ENCODE assay signal across 8 cellular contexts in genomic region chr4:184792950-184793555, GRCh38. TPM values are rescaled to one million over a fixed set of nuclear protein-coding genes. Genes with fewer than 3 reads are reported as not detected.
DNase-seq lines count a peak whose midpoint lies in the region; ATAC-seq and TF ChIP-seq lines count a peak whose summit lies in the region.

No MANE protein-coding gene starts in this region.

- no peaks in the 10 kb centered on the region for H3K36me3 ChIP-seq in cardiac muscle cell

- TF ChIP-seq CTCF in AG04450 (IDR thresholded peaks at IDR 0.05; ENCODE audit: low read depth, low read length), result no peak
- no peak for TF ChIP-seq CTCF in cardiac muscle cell (IDR thresholded peaks at IDR 0.05; ENCODE audit: low read depth, low read length)
- TF ChIP-seq CTCF in GM13976 (IDR thresholded peaks at IDR 0.05; ENCODE audit: borderline replicate concordance, control extremely low read depth, extremely low read depth, insufficient read depth, missing control alignments), result no peak

- H3K27me3 ChIP-seq in AG04450 (ENCODE audit: control insufficient read depth, insufficient read depth, low read length), result no peaks in the 10 kb centered on the region
- H3K27me3 ChIP-seq in cardiac muscle cell, result no peaks in the 10 kb centered on the region

- CTCF ChIA-PET in AG04450 (lab: Charles Lee), result interaction anchor here (0.9 to 2.2 kb wide), 5 partner anchors 47 to 530 kb away, joined by 3 to 9 read pairs (median 3); no protein-coding TSS in a partner anchor

- in situ Hi-C loops in GM13976 (cut with MboI; ENCODE audit: low sequenced_read_pairs, unreplicated experiment), result no loop called here

- no peak for ATAC-seq in HG02852 (IDR thresholded peaks at IDR 0.05; ENCODE audit: unreplicated experiment)

- POLR2A ChIA-PET in AG04450 (lab: Yijun Ruan, JAX), result interaction anchor here (0.7 to 2.0 kb wide), 11 partner anchors 8 to 1634 kb away, joined by 3 to 13 read pairs (median 5); partner anchors contain the start of gene CENPU

- H3K9me3 ChIP-seq in AG04450 (ENCODE audit: control insufficient read depth, insufficient read depth, low read length) (no peaks in the 10 kb centered on the region), cardiac muscle cell (ENCODE audit: low read depth) (no peaks in the 10 kb centered on the region)

- H3K4me1 ChIP-seq in cardiac muscle cell (ENCODE audit: low read depth), result peaks cover 12% of the 10 kb centered on the region

- no peak overlapping the region for H3K4me3 ChIP-seq in AG04450 (ENCODE audit: low read depth, low read length)
- no peak overlapping the region for H3K4me3 ChIP-seq in cardiac muscle cell

- H3K27ac ChIP-seq in AG04450 (ENCODE audit: low read depth, low read length), result peak overlapping the region; percentile 73
- H3K27ac ChIP-seq in cardiac muscle cell, result peak overlapping the region; percentile 64

- DNase-seq in AG04450 (ENCODE audit: low read depth, low spot score), result peak; percentile 84
- DNase-seq in Kasumi-1 (lab: John Stamatoyannopoulos, UW), result peak; percentile 82 to 89
- DNase-seq in activated T-cell treated with anti-CD3 and anti-CD28 coated beads for 24 hours (ENCODE audit: low read depth), result peak; percentile 54
- DNase-seq in cardiac muscle cell (ENCODE audit: low read depth in 1 of 2, low spot score in 1 of 2), result peak in 1 of 2 donors; percentile 92
- peak; percentile 30 to 41 for DNase-seq in stimulated activated CD4-positive, alpha-beta T cell treated with anti-CD3 and anti-CD28 coated beads, Interleukin-4, amount 100 ng/mL, for 48 hours (ENCODE audit: low read depth in 2 of 2)
- no peak for DNase-seq in GM13976 (ENCODE audit: low spot score)
- DNase-seq in NCI-H2107 (lab: John Stamatoyannopoulos, UW), result no peak

RNA-seq across cellular contexts. Expression of gene ACSL1, which starts 32.7 kb away (rescaled TPM):
- polyA plus RNA-seq in AG04450 (2011; rRNA removed), result 20.3 and 23.9 TPM in 2 replicates
- polyA minus RNA-seq in AG04450 (2011; rRNA and poly(A)+ RNA removed), result 27.7 and 28.5 TPM in 2 replicates
- total RNA-seq in cardiac muscle cell, result 66.4 and 69.7 TPM in 2 replicates
- 74.8 and 76.6 TPM in 2 replicates for polyA plus RNA-seq in cardiac muscle cell

RNA-seq across cellular contexts. Expression of gene CENPU, which starts 59.2 kb away (rescaled TPM):
- 6.3 and 8.0 TPM in 2 replicates for polyA plus RNA-seq in AG04450 (2011; rRNA removed)
- 0.69 and 3.2 TPM in 2 replicates for polyA minus RNA-seq in AG04450 (2011; rRNA and poly(A)+ RNA removed)
- total RNA-seq in cardiac muscle cell, result 8.7 TPM in 2 replicates
- polyA plus RNA-seq in cardiac muscle cell, result 9.9 and 16.5 TPM in 2 replicates

Comparison
In these comparisons a context has a peak if more than half of its experiments do, and no peak if none do; other contexts are left out.
1. DNase-seq: peak in AG04450 (single experiment), Kasumi-1 (2 of 2), activated T-cell treated with anti-CD3 and anti-CD28 coated beads for 24 hours (single experiment) and stimulated activated CD4-positive, alpha-beta T cell treated with anti-CD3 and anti-CD28 coated beads, Interleukin-4, amount 100 ng/mL, for 48 hours (2 of 2); none in GM13976 (single experiment) and NCI-H2107 (single experiment).